Comparison of ENCODE assay signal across 1 cellular context in the genomic region with DNA sequence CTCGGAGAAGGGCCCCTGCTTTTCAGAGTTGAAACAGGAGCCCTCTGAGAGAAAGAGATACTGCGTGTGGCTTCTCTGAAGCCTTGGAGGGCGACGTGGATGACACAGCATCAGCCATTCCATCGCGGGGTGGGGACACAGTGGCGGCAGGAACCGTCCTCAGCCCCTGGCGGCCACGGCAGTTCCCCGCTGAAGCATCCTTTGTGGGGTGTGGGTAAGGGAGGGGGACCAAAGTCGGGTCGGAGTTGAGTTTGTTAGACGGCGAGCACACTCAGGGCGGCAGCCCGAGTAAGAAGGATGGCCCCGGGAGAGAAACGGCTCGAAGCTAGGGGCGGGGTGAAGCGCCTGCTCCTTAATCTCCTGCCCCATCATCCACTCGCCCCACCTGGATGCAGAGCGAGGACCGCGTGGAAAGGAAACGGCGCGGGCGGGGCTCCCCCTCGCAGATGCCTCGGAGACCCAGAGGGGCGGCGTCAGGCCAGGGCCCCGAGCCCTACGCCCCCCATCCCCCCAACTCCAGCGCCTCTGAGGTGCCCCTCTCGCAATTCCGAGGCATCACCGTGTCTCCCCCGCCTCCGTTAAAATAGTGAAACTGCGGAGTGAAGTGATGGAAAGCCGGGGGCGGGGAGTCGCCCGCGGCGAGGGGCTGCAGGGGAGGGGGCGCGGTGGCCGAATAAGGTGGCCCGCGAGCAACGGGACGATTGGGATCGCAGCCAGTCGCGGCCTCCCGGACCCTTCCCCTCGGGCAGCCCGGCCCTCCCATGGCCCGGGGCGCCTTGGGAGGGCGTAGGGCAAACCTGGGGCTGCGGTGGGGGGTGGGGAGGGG.
TF ChIP-seq lines count a peak whose summit lies in the region.

No MANE protein-coding gene starts in this region.

TF ChIP-seq in IMR-90, 13 proteins besides CTCF, POLR2A, EP300 and RAD21 (continued from another document):
- TF ChIP-seq CEBPB (IDR thresholded peaks at IDR 0.05; ENCODE audit: low read depth, low read length) = no peak
- no peak for TF ChIP-seq NFE2L2 (IDR thresholded peaks at IDR 0.05; ENCODE audit: low read depth, low read length)
- no peak for TF ChIP-seq BHLHE40 (IDR thresholded peaks at IDR 0.05; ENCODE audit: low read depth, low read length)
- TF ChIP-seq, protein P1, sequence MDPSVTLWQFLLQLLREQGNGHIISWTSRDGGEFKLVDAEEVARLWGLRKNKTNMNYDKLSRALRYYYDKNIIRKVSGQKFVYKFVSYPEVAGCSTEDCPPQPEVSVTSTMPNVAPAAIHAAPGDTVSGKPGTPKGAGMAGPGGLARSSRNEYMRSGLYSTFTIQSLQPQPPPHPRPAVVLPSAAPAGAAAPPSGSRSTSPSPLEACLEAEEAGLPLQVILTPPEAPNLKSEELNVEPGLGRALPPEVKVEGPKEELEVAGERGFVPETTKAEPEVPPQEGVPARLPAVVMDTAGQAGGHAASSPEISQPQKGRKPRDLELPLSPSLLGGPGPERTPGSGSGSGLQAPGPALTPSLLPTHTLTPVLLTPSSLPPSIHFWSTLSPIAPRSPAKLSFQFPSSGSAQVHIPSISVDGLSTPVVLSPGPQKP (IDR thresholded peaks at IDR 0.05; ENCODE audit: borderline replicate concordance, low read depth, low read length) = no peak
- TF ChIP-seq SMC3 (IDR thresholded peaks at IDR 0.05; ENCODE audit: low read depth, low read length) = no peak
- TF ChIP-seq CHD1 (IDR thresholded peaks at IDR 0.05; ENCODE audit: low read depth, low read length) = no peak
- TF ChIP-seq, protein P2, sequence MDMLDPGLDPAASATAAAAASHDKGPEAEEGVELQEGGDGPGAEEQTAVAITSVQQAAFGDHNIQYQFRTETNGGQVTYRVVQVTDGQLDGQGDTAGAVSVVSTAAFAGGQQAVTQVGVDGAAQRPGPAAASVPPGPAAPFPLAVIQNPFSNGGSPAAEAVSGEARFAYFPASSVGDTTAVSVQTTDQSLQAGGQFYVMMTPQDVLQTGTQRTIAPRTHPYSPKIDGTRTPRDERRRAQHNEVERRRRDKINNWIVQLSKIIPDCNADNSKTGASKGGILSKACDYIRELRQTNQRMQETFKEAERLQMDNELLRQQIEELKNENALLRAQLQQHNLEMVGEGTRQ (IDR thresholded peaks at IDR 0.05; ENCODE audit: low read depth, low read length) = no peak
